Comparison of ENCODE assay signal across 32 cellular contexts in the genomic region with DNA sequence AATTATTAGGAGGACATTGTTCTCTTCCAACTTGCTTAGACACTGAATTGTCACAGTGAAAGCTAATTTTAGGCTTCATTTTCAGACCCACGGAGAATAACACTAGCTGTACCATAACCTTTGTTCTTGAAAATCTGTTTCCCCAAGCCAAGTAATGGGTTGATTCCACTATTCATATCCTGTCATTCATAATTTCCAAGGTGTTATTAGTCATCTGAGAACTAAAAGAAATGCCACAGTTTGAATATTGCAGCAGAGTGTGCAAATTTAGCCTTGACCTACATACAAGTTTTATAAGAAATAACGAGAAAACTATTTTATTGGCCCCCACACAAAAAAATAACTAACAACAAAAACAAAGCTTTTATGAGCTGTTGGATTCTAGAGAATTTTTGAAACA.
"Had no signal": no experiment of that assay in that cellular context is flagged by ENCODE, and none has a peak within 500 bp of the region (broad histone marks: within the 10 kb centered on the region; RNA-seq: fewer than 3 reads in every experiment).

No MANE protein-coding gene starts in this region.

- H3K4me3 ChIP-seq: body of pancreas, breast epithelium had no signal

- ATAC-seq: activated CD8-positive, alpha-beta T cell treated with anti-CD3 and anti-CD28 coated beads for 36 hours; activated naive CD8-positive, alpha-beta T cell treated with anti-CD3 and anti-CD28 coated beads, Interleukin-2, amount 50 U/mL, for 24 hours; activated T-cell treated with anti-CD3 and anti-CD28 coated beads, Interleukin-2, amount 50 U/mL, for 4 hours; activated T-cell treated with anti-CD3 and anti-CD28 coated beads, Interleukin-2, amount 50 U/mL, for 72 hours; body of pancreas had no signal

- H3K27ac ChIP-seq: body of pancreas, brain microvascular endothelial cell, breast epithelium, VCaP had no signal

- H3K27me3 ChIP-seq: body of pancreas, brain microvascular endothelial cell, breast epithelium had no signal

- H3K36me3 ChIP-seq: brain microvascular endothelial cell, breast epithelium had no signal

- H3K9me3 ChIP-seq: body of pancreas, breast epithelium had no signal

- FAIRE-seq: astrocyte, TTC549 had no signal

- DNase-seq: activated B cell treated with CpG ODN at 0.5 μM for 24 hours; activated CD4-positive, alpha-beta memory T cell treated with anti-CD3 and anti-CD28 coated beads for 36 hours; activated CD4-positive, alpha-beta T cell treated with anti-CD3 and anti-CD28 coated beads for 4 hours; activated CD4-positive, alpha-beta T cell treated with anti-CD3 and anti-CD28 coated beads, Interleukin-2, amount 10 ng/mL, durations not matched to agents 24 days and 14 days; activated CD4-positive, alpha-beta T cell treated with anti-CD3 and anti-CD28 coated beads, Interleukin-2, amount 50 U/mL, for 1 hour; activated CD4-positive, alpha-beta T cell treated with anti-CD3 and anti-CD28 coated beads, Interleukin-2, amount 50 U/mL, for 4 hours; activated CD4-positive, CD25-positive, alpha-beta regulatory T cell treated with anti-CD3 and anti-CD28 coated beads, Interleukin-2, amount 50 U/mL, for 72 hours; activated CD8-positive, alpha-beta memory T cell treated with anti-CD3 and anti-CD28 coated beads, Interleukin-2, amount 50 U/mL, for 4 hours; activated CD8-positive, alpha-beta T cell treated with anti-CD3 and anti-CD28 coated beads for 36 hours; activated effector memory CD4-positive, alpha-beta T cell treated with Interleukin-2 at 50 U/mL for 16 hours; activated gamma-delta T cell; activated naive CD4-positive, alpha-beta T cell treated with anti-CD3 and anti-CD28 coated beads, Interleukin-2, amount 10 ng/mL, durations not matched to agents 7 days and 5 days; activated naive CD4-positive, alpha-beta T cell treated with Interleukin-2 at 50 U/mL for 16 hours; activated naive CD8-positive, alpha-beta T cell treated with anti-CD3 and anti-CD28 coated beads, Interleukin-2, amount 10 ng/mL, durations not matched to agents 7 days and 5 days; activated naive CD8-positive, alpha-beta T cell treated with anti-CD3 and anti-CD28 coated beads, Interleukin-2, amount 50 U/mL, for 24 hours; activated T-cell treated with anti-CD3 and anti-CD28 coated beads for 4 hours; activated T-cell treated with anti-CD3 and anti-CD28 coated beads, Interleukin-2, amount 50 U/mL, for 1 hour; activated T-cell treated with anti-CD3 and anti-CD28 coated beads, Interleukin-2, amount 50 U/mL, for 4 hours; activated T-cell treated with anti-CD3 and anti-CD28 coated beads, Interleukin-2, amount 50 U/mL, for 72 hours; amniotic stem cell; aorta; body of pancreas; brain microvascular endothelial cell; central memory CD4-positive, alpha-beta T cell; SW 1271; T-helper 1 cell; T-helper 2 cell; T-helper 9 cell had no signal

- H3K4me1 ChIP-seq: breast epithelium had no signal
